8 cellular contexts compared by ENCODE assay signal in genomic region chr2:126971481-126972271, GRCh38.
DNase-seq lines count a peak whose midpoint lies in the region; ATAC-seq and TF ChIP-seq lines count a peak whose summit lies in the region.

No MANE protein-coding gene starts in this region.

- H3K79me2 ChIP-seq in SU-DHL-6 (ENCODE audit: insufficient read depth, low read length) = no peaks in the 10 kb centered on the region

- no peaks in the 10 kb centered on the region for H3K9me2 ChIP-seq in SU-DHL-6 (replicated peaks; ENCODE audit: insufficient read depth, low read length)

- H4K20me1 ChIP-seq in SU-DHL-6 (ENCODE audit: low read depth, low read length) = no peaks in the 10 kb centered on the region

- H3K9me3 ChIP-seq in SU-DHL-6 (ENCODE audit: insufficient read depth, low read length) (no peaks in the 10 kb centered on the region), heart right ventricle (no peaks in the 10 kb centered on the region), uterus (no peaks in the 10 kb centered on the region)

- TF ChIP-seq POLR2A in uterus (IDR thresholded peaks at IDR 0.05) = peak in 1 of 2 donors; percentile 13

- H2AFZ ChIP-seq in SU-DHL-6 (ENCODE audit: low read depth, low read length, severe bottlenecking) = peak overlapping the region; percentile 56

- peak; percentile 75 for DNase-seq in GDM1 (lab: John Stamatoyannopoulos, UW)
- peak; percentile 50 for DNase-seq in H4 (ENCODE audit: low spot score)
- peak; percentile 74 for DNase-seq in LoVo (ENCODE audit: low spot score)
- peak; percentile 47 for DNase-seq in activated naive CD8-positive, alpha-beta T cell treated with anti-CD3 and anti-CD28 coated beads, Interleukin-2, amount 50 U/mL, for 16 hours (ENCODE audit: low read depth, low spot score)
- DNase-seq in heart right ventricle = peak; percentile 58 to 63
- peak; percentile 75 to 81 for DNase-seq in uterus

- H3K27me3 ChIP-seq in SU-DHL-6 (ENCODE audit: low read length) = no peaks in the 10 kb centered on the region
- peaks cover 0 to 69% (median 35%) of the 10 kb centered on the region in 7 donors for H3K27me3 ChIP-seq in heart right ventricle
- no peaks in the 10 kb centered on the region for H3K27me3 ChIP-seq in rectal smooth muscle tissue (ENCODE audit: control insufficient read depth, insufficient read depth, low read length)
- no peaks in the 10 kb centered on the region for H3K27me3 ChIP-seq in uterus

- peaks cover 0 to 14% (median 4%) of the 10 kb centered on the region in 9 donors for H3K4me1 ChIP-seq in heart right ventricle
- peaks cover 4% of the 10 kb centered on the region for H3K4me1 ChIP-seq in rectal smooth muscle tissue (ENCODE audit: control insufficient read depth, insufficient read depth, low read length)
- no peaks in the 10 kb centered on the region for H3K4me1 ChIP-seq in uterus

- peak overlapping the region; percentile 31 for H3K4me2 ChIP-seq in SU-DHL-6 (ENCODE audit: low read depth, low read length, poor library complexity, severe bottlenecking)

- TF ChIP-seq CTCF in SU-DHL-6 (IDR thresholded peaks at IDR 0.05; ENCODE audit: insufficient read depth, low read length, poor library complexity, severe bottlenecking) (peak; percentile 71), heart right ventricle (IDR thresholded peaks at IDR 0.05) (peak; percentile 91 to 98 (median 95)), uterus (IDR thresholded peaks at IDR 0.05) (peak; percentile 85 to 98 (median 93))

- H3K4me3 ChIP-seq in SU-DHL-6 (ENCODE audit: insufficient read depth, low read length, poor library complexity, severe bottlenecking) (no peak overlapping the region), heart right ventricle (peak overlapping the region in 9 of 10 donors; percentile 23 to 58 (median 46)), rectal smooth muscle tissue (ENCODE audit: low read length) (peak overlapping the region; percentile 61), uterus (peak overlapping the region; percentile 13 to 25)

- H3K9ac ChIP-seq in SU-DHL-6 (ENCODE audit: low read length) = no peak overlapping the region
- no peak overlapping the region for H3K9ac ChIP-seq in rectal smooth muscle tissue (ENCODE audit: low read length)

- H3K36me3 ChIP-seq in SU-DHL-6 (ENCODE audit: low read length) = no peaks in the 10 kb centered on the region
- no peaks in the 10 kb centered on the region for H3K36me3 ChIP-seq in heart right ventricle
- H3K36me3 ChIP-seq in rectal smooth muscle tissue (ENCODE audit: control insufficient read depth, insufficient read depth, low read length) = no peaks in the 10 kb centered on the region
- no peaks in the 10 kb centered on the region for H3K36me3 ChIP-seq in uterus

- 15 to 16% methylated on average over 38 to 42 of the region's 43 CpGs for WGBS in heart right ventricle, 2 donors

- intact Hi-C loops in heart right ventricle (cut with DNase I) (loop anchor here in 5 of 10 donors (5.0 to 10.0 kb wide), 3 partner anchors 444 to 1227 kb away; no protein-coding TSS in a partner anchor), uterus (cut with DNase I; ENCODE audit: low total_unique reads) (no loop called here)

- no peak overlapping the region for H3K27ac ChIP-seq in SU-DHL-6 (ENCODE audit: low read depth, low read length)
- no peak overlapping the region for H3K27ac ChIP-seq in heart right ventricle
- peak overlapping the region; percentile 56 for H3K27ac ChIP-seq in rectal smooth muscle tissue (ENCODE audit: low read depth, low read length)
- H3K27ac ChIP-seq in uterus = peak overlapping the region; percentile 45 to 56

- ATAC-seq in heart right ventricle = peak; percentile 81 to 94 (median 88)

- no peaks in the 10 kb centered on the region for H3F3A ChIP-seq in SU-DHL-6 (ENCODE audit: insufficient read depth)

Comparison
In these comparisons a context has a peak if more than half of its experiments do, and no peak if none do; other contexts are left out.
1. H3K27ac ChIP-seq: peak in rectal smooth muscle tissue (single experiment) and uterus (2 of 2); none in SU-DHL-6 (single experiment) and heart right ventricle (0 of 10).
2. Peak in every context shown above with its lines, with median percentiles within 50 percentile points of each other: DNase-seq and CTCF ChIP-seq.